ENCODE assay signal across 1 cellular context in genomic region chr12:50246873-50247612, GRCh38.
A peak's percentile ranks its signal among the peaks of the same experiment; 100 is the strongest.
TF ChIP-seq lines count a peak whose summit lies in the region.

No MANE protein-coding gene starts in this region.

TF ChIP-seq in HEK293, 187 proteins besides CTCF, POLR2A, EP300 and RAD21 (continued from another document):
- peak; percentile 97 for TF ChIP-seq PRDM10 (tag by site-specific recombination; IDR thresholded peaks at IDR 0.05)
